ENCODE assay signal across 31 cellular contexts in genomic region chr9:72346333-72346732, GRCh38.
"Had no signal": no experiment of that assay in that cellular context is flagged by ENCODE, and none has a peak within 500 bp of the region (broad histone marks: within the 10 kb centered on the region; RNA-seq: fewer than 3 reads in every experiment).

No MANE protein-coding gene starts in this region.

- H3K36me3 Mint-ChIP-seq: activated CD4-positive, alpha-beta memory T cell treated with anti-CD3 and anti-CD28 coated beads for 36 hours; activated naive CD4-positive, alpha-beta T cell treated with anti-CD3 and anti-CD28 coated beads, Interleukin-2, amount 50 U/mL, for 72 hours; brain; T-cell had no signal

- DNase-seq: activated B cell treated with CpG ODN at 0.5 μM for 24 hours; activated CD4-positive, alpha-beta memory T cell treated with anti-CD3 and anti-CD28 coated beads for 36 hours; activated CD4-positive, alpha-beta T cell treated with anti-CD3 and anti-CD28 coated beads for 4 hours; activated CD4-positive, alpha-beta T cell treated with anti-CD3 and anti-CD28 coated beads, Interleukin-2, amount 10 ng/mL, durations not matched to agents 24 days and 14 days; activated CD4-positive, alpha-beta T cell treated with anti-CD3 and anti-CD28 coated beads, Interleukin-2, amount 50 U/mL, for 1 hour; activated CD4-positive, alpha-beta T cell treated with anti-CD3 and anti-CD28 coated beads, Interleukin-2, amount 50 U/mL, for 4 hours; activated CD4-positive, CD25-positive, alpha-beta regulatory T cell treated with anti-CD3 and anti-CD28 coated beads, Interleukin-2, amount 50 U/mL, for 72 hours; activated CD8-positive, alpha-beta memory T cell treated with anti-CD3 and anti-CD28 coated beads, Interleukin-2, amount 50 U/mL, for 4 hours; activated CD8-positive, alpha-beta T cell treated with anti-CD3 and anti-CD28 coated beads for 36 hours; activated effector memory CD4-positive, alpha-beta T cell treated with Interleukin-2 at 50 U/mL for 16 hours; activated gamma-delta T cell; activated naive CD4-positive, alpha-beta T cell treated with anti-CD3 and anti-CD28 coated beads for 36 hours; activated naive CD4-positive, alpha-beta T cell treated with anti-CD3 and anti-CD28 coated beads, Interleukin-2, amount 50 U/mL, for 16 hours; activated T-cell treated with anti-CD3 and anti-CD28 coated beads for 4 hours; activated T-cell treated with anti-CD3 and anti-CD28 coated beads, Interleukin-2, amount 50 U/mL, for 1 hour; activated T-cell treated with anti-CD3 and anti-CD28 coated beads, Interleukin-2, amount 50 U/mL, for 4 hours; activated T-cell treated with anti-CD3 and anti-CD28 coated beads, Interleukin-2, amount 50 U/mL, for 72 hours; aorta; caudate nucleus; cerebellar nuclear complex; T-cell; T-helper 2 cell; T-helper 9 cell had no signal

- H3K27me3 Mint-ChIP-seq: activated B cell treated with CpG ODN at 0.5 μM for 24 hours; activated CD4-positive, alpha-beta memory T cell treated with anti-CD3 and anti-CD28 coated beads for 36 hours; activated CD4-positive, alpha-beta T cell treated with anti-CD3 and anti-CD28 coated beads, Interleukin-2, amount 10 ng/mL, durations not matched to agents 24 days and 14 days; activated CD8-positive, alpha-beta T cell treated with anti-CD3 and anti-CD28 coated beads for 36 hours; brain; T-cell had no signal

- H3K27ac Mint-ChIP-seq: activated B cell treated with CpG ODN at 0.5 μM for 24 hours; activated CD4-positive, alpha-beta memory T cell treated with anti-CD3 and anti-CD28 coated beads for 36 hours; activated CD4-positive, alpha-beta T cell treated with anti-CD3 and anti-CD28 coated beads, Interleukin-2, amount 10 ng/mL, durations not matched to agents 24 days and 14 days; activated CD8-positive, alpha-beta T cell treated with anti-CD3 and anti-CD28 coated beads for 36 hours; activated naive CD4-positive, alpha-beta T cell treated with anti-CD3 and anti-CD28 coated beads for 36 hours; activated naive CD4-positive, alpha-beta T cell treated with anti-CD3 and anti-CD28 coated beads, Interleukin-2, amount 50 U/mL, for 72 hours; activated T-cell treated with anti-CD3 and anti-CD28 coated beads, Interleukin-2, amount 50 U/mL, for 72 hours; activated T-helper 1 cell treated with anti-CD3 and anti-CD28 coated beads, Interleukin-12 subunit alpha, Interleukin-12 subunit beta, Interleukin-2, Interleukin-4 antibody, amounts not matched to agents 30 ng/mL and 10 ng/mL and 1 ng/mL, durations not matched to agents 14 hours and 24 hours and 36 hours; activated T-helper 2 cell treated with anti-CD3 and anti-CD28 coated beads, Interferon-gamma antibody, Interleukin-2, Interleukin-4, amounts not matched to agents 10 μg/mL and 5 μg/mL and 100 μg/mL, durations not matched to agents 14 hours and 24 hours and 36 hours; brain; T-cell; T-helper 2 cell treated with Interferon-gamma antibody and Interleukin-4, amounts not matched to agents 5 μg/mL and 100 μg/mL, for 36 hours had no signal

- H3K4me1 Mint-ChIP-seq: brain; central memory CD8-positive, alpha-beta T cell had no signal

- ATAC-seq: activated CD8-positive, alpha-beta T cell treated with anti-CD3 and anti-CD28 coated beads for 36 hours; activated naive CD4-positive, alpha-beta T cell treated with anti-CD3 and anti-CD28 coated beads, Interleukin-2, amount 50 U/mL, for 72 hours; activated T-cell treated with anti-CD3 and anti-CD28 coated beads, Interleukin-2, amount 50 U/mL, for 4 hours; activated T-cell treated with anti-CD3 and anti-CD28 coated beads, Interleukin-2, amount 50 U/mL, for 72 hours; T-cell had no signal

- H3K4me3 ChIP-seq: cardiac muscle cell had no signal

- H3K4me3 Mint-ChIP-seq: activated B cell treated with CpG ODN at 0.5 μM for 24 hours; activated CD4-positive, alpha-beta memory T cell treated with anti-CD3 and anti-CD28 coated beads for 36 hours; activated CD4-positive, alpha-beta T cell treated with anti-CD3 and anti-CD28 coated beads, Interleukin-2, amount 10 ng/mL, durations not matched to agents 24 days and 14 days; activated CD8-positive, alpha-beta T cell treated with anti-CD3 and anti-CD28 coated beads for 36 hours; activated naive CD4-positive, alpha-beta T cell treated with anti-CD3 and anti-CD28 coated beads for 36 hours; activated T-cell treated with anti-CD3 and anti-CD28 coated beads, Interleukin-2, amount 50 U/mL, for 4 hours; activated T-cell treated with anti-CD3 and anti-CD28 coated beads, Interleukin-2, amount 50 U/mL, for 72 hours; activated T-helper 1 cell treated with anti-CD3 and anti-CD28 coated beads, Interleukin-12 subunit alpha, Interleukin-12 subunit beta, Interleukin-2, Interleukin-4 antibody, amounts not matched to agents 30 ng/mL and 10 ng/mL and 1 ng/mL, durations not matched to agents 14 hours and 24 hours and 36 hours; brain; central memory CD8-positive, alpha-beta T cell; T-cell; T-helper 2 cell treated with Interferon-gamma antibody and Interleukin-4, amounts not matched to agents 5 μg/mL and 100 μg/mL, for 36 hours had no signal

- H3K27ac ChIP-seq: cardiac muscle cell, VCaP had no signal

- H3K9me3 Mint-ChIP-seq: activated B cell treated with CpG ODN at 0.5 μM for 24 hours; activated CD4-positive, alpha-beta memory T cell treated with anti-CD3 and anti-CD28 coated beads for 36 hours; activated CD4-positive, alpha-beta T cell treated with anti-CD3 and anti-CD28 coated beads, Interleukin-2, amount 10 ng/mL, durations not matched to agents 24 days and 14 days; activated CD8-positive, alpha-beta T cell treated with anti-CD3 and anti-CD28 coated beads for 36 hours; activated naive CD4-positive, alpha-beta T cell treated with anti-CD3 and anti-CD28 coated beads for 36 hours; activated naive CD4-positive, alpha-beta T cell treated with anti-CD3 and anti-CD28 coated beads, Interleukin-2, amount 50 U/mL, for 72 hours; activated T-cell treated with anti-CD3 and anti-CD28 coated beads, Interleukin-2, amount 50 U/mL, for 4 hours; activated T-cell treated with anti-CD3 and anti-CD28 coated beads, Interleukin-2, amount 50 U/mL, for 72 hours; activated T-helper 1 cell treated with anti-CD3 and anti-CD28 coated beads, Interleukin-12 subunit alpha, Interleukin-12 subunit beta, Interleukin-2, Interleukin-4 antibody, amounts not matched to agents 30 ng/mL and 10 ng/mL and 1 ng/mL, durations not matched to agents 14 hours and 24 hours and 36 hours; activated T-helper 2 cell treated with anti-CD3 and anti-CD28 coated beads, Interferon-gamma antibody, Interleukin-2, Interleukin-4, amounts not matched to agents 10 μg/mL and 5 μg/mL and 100 μg/mL, durations not matched to agents 14 hours and 24 hours and 36 hours; central memory CD8-positive, alpha-beta T cell; T-cell; T-helper 2 cell treated with Interferon-gamma antibody and Interleukin-4, amounts not matched to agents 5 μg/mL and 100 μg/mL, for 36 hours had no signal

- H3K36me3 ChIP-seq: cardiac muscle cell had no signal

- H3K27me3 ChIP-seq: cardiac muscle cell had no signal
